15 cellular contexts compared by ENCODE assay signal in genomic region chr22:39938509-39938908, GRCh38. TPM values are rescaled to one million over a fixed set of nuclear protein-coding genes. Genes with fewer than 3 reads are reported as not detected.
A peak's percentile ranks its signal among the peaks of the same experiment; 100 is the strongest.
DNase-seq lines count a peak whose midpoint lies in the region; ATAC-seq and TF ChIP-seq lines count a peak whose summit lies in the region.
"Had no signal": no experiment of that assay in that cellular context is flagged by ENCODE, and none has a peak within 500 bp of the region (broad histone marks: within the 10 kb centered on the region; RNA-seq: fewer than 3 reads in every experiment).

No MANE protein-coding gene starts in this region.

- H3K9me3 ChIP-seq in DND-41 (ENCODE audit: insufficient read depth, low read length, severe bottlenecking) (no peaks in the 10 kb centered on the region), uterus (no peaks in the 10 kb centered on the region)

- no peak overlapping the region for H3K9ac ChIP-seq in DND-41 (ENCODE audit: low read depth, low read length)

- peaks cover 35% of the 10 kb centered on the region for H3K36me3 ChIP-seq in DND-41 (ENCODE audit: insufficient read depth, low read length)
- H3K36me3 ChIP-seq in uterus: no peaks in the 10 kb centered on the region

- no peak overlapping the region for H3K4me2 ChIP-seq in DND-41 (ENCODE audit: insufficient read depth, low read length)

- no peak for ATAC-seq in DND-41 (ENCODE audit: insufficient read depth, low read depth)
- no peak for ATAC-seq in HG02759 (IDR thresholded peaks at IDR 0.05; ENCODE audit: unreplicated experiment)
- ATAC-seq: GM12878 had no signal

- no peak overlapping the region for H2AFZ ChIP-seq in DND-41 (ENCODE audit: low read depth, low read length)

- peak overlapping the region; percentile 19; the same call in 1 of the 2 replicates for H3K27ac ChIP-seq in DND-41 (ENCODE audit: low read length)
- no peak overlapping the region for H3K27ac ChIP-seq in uterus

- H4K20me1 ChIP-seq in DND-41 (ENCODE audit: insufficient read depth, low read length): no peaks in the 10 kb centered on the region

- H3K79me2 ChIP-seq in DND-41 (ENCODE audit: insufficient read depth, low read length): peaks cover 98% of the 10 kb centered on the region

- intact Hi-C loops in uterus (cut with DNase I; ENCODE audit: low total_unique reads): no loop called here

- DNase-seq in DND-41: no peak
- peak; percentile 57 to 66 for DNase-seq in activated CD4-positive, alpha-beta T cell treated with anti-CD3 and anti-CD28 coated beads, Interleukin-2, amount 50 U/mL, for 4 hours
- peak; percentile 42 for DNase-seq in activated naive CD8-positive, alpha-beta T cell treated with anti-CD3 and anti-CD28 coated beads, Interleukin-2, amount 50 U/mL, for 16 hours (ENCODE audit: low read depth, low spot score)
- peak; percentile 71 for DNase-seq in stimulated activated CD4-positive, alpha-beta T cell treated with anti-CD3 and anti-CD28 coated beads, Interleukin-4, amount 100 ng/mL, for 24 hours
- DNase-seq in NCI-H1105 (lab: John Stamatoyannopoulos, UW): no peak
- no peak for DNase-seq in uterus
- no peak for DNase-seq in NAMALWA (ENCODE audit: low spot score)
- DNase-seq: AML-193, endodermal cell, NCI-H1436 treated with DMSO at 0.1 percent for 48 hours, NCI-H510A treated with DMSO at 0.1 percent for 48 hours had no signal

- H3K4me3 ChIP-seq in DND-41 (ENCODE audit: low read depth in 1 of 2, low read length in 2 of 2) (no peak overlapping the region), uterus (no peak overlapping the region)
- H3K4me3 ChIP-seq: GM12878 had no signal

- TF ChIP-seq CTCF in DND-41 (IDR thresholded peaks at IDR 0.05; ENCODE audit: borderline replicate concordance, extremely low read depth, low read length, poor library complexity, severe bottlenecking) (no peak), uterus (IDR thresholded peaks at IDR 0.05) (no peak)

- H3K27me3 ChIP-seq in DND-41 (ENCODE audit: insufficient read depth, low read length, poor library complexity) (no peaks in the 10 kb centered on the region), uterus (no peaks in the 10 kb centered on the region)

- TF ChIP-seq POLR2A in uterus (IDR thresholded peaks at IDR 0.05): no peak

- H3K4me1 ChIP-seq in DND-41 (ENCODE audit: insufficient read depth, low read length) (peaks cover 48% of the 10 kb centered on the region), uterus (no peaks in the 10 kb centered on the region)

RNA-seq across cellular contexts. Expression of gene TMA7B, which starts 21.7 kb away (rescaled TPM):
- not detected for total RNA-seq in uterus
- total RNA-seq: endodermal cell, frontal cortex, lung microvascular endothelial cell had no signal

RNA-seq across cellular contexts. Expression of gene GRAP2, which starts 37.6 kb away (rescaled TPM):
- 1 to 10 TPM in 1 of 4 donors, under 1 TPM in 1, not detected in 2; 0.97 to 2.0 TPM for total RNA-seq in uterus
- total RNA-seq: lung microvascular endothelial cell had no signal

RNA-seq across cellular contexts. Expression of gene ENTHD1, which starts 44.9 kb away (rescaled TPM):
- under 1 TPM in 1 of 4 donors, not detected in 3; 0.14 TPM for total RNA-seq in uterus
- total RNA-seq: endodermal cell, lung microvascular endothelial cell had no signal

RNA-seq across cellular contexts. Expression of gene FAM83F, which starts 56.2 kb away (rescaled TPM):
- 1 to 10 TPM in 1 of 4 donors, under 1 TPM in 3; under 0.01 to 2.6 (median 0.11) TPM for total RNA-seq in uterus
- total RNA-seq: lung microvascular endothelial cell had no signal

Comparison
In these comparisons a context has a peak if more than half of its experiments do, and no peak if none do; other contexts are left out.
1. DNase-seq: peak in activated CD4-positive, alpha-beta T cell treated with anti-CD3 and anti-CD28 coated beads, Interleukin-2, amount 50 U/mL, for 4 hours (2 of 2), activated naive CD8-positive, alpha-beta T cell treated with anti-CD3 and anti-CD28 coated beads, Interleukin-2, amount 50 U/mL, for 16 hours (single experiment) and stimulated activated CD4-positive, alpha-beta T cell treated with anti-CD3 and anti-CD28 coated beads, Interleukin-4, amount 100 ng/mL, for 24 hours (single experiment); none in DND-41 (single experiment), NCI-H1105 (single experiment), uterus (0 of 2) and NAMALWA (single experiment).